13 cellular contexts compared by ENCODE assay signal in the genomic region with DNA sequence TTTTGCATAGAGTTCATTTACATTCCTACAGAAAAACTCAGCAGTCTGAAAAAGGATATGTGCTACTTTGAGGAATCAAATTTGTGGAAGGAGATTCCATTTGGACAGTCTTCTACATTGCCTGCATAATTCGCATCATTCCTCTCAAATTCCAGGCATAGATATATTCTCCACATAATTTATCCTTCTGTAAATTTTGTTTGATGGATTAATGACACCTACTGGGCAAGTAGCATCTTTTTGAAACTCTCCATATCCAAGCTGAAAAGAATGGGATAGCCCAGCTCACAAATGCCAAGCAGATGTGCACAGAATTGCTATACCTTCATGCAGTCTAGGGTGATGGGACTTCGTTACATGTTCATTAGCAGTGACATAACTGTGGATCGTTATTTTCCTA.
DNase-seq lines count a peak whose midpoint lies in the region; ATAC-seq and TF ChIP-seq lines count a peak whose summit lies in the region.
"Had no signal": no experiment of that assay in that cellular context is flagged by ENCODE, and none has a peak within 500 bp of the region (broad histone marks: within the 10 kb centered on the region; RNA-seq: fewer than 3 reads in every experiment).

No MANE protein-coding gene starts in this region.

- POLR2A ChIA-PET in HEK293 (lab: Yijun Ruan, JAX) = no interaction called here

- H3K9me3 ChIP-seq in HEK293 (ENCODE audit: control insufficient read depth, insufficient read depth, low read depth, low read length) (no peaks in the 10 kb centered on the region), adipocyte (ENCODE audit: control insufficient read depth, low read length) (no peaks in the 10 kb centered on the region)
- H3K9me3 ChIP-seq: Caco-2 had no signal

- CTCF ChIA-PET in HEK293 (lab: Yijun Ruan, JAX) = interaction anchor here (0.7 kb wide), 1 partner anchor 18 kb away, joined by 3 read pairs; no protein-coding TSS in a partner anchor

- H3K27ac ChIP-seq in C4-2B (no peak overlapping the region), HEK293 (ENCODE audit: extremely low read depth, low read depth, low read length) (no peak overlapping the region)
- H3K27ac ChIP-seq: GM23248 had no signal

- no peak for ATAC-seq in GM18867 (IDR thresholded peaks at IDR 0.05; ENCODE audit: unreplicated experiment)
- ATAC-seq in HG03095 (IDR thresholded peaks at IDR 0.05; ENCODE audit: unreplicated experiment) = no peak
- ATAC-seq: HCT116 had no signal

- H3K4me1 ChIP-seq in HEK293 (ENCODE audit: control insufficient read depth, insufficient read depth, low read length) (no peaks in the 10 kb centered on the region), adipocyte (ENCODE audit: control insufficient read depth, insufficient read depth, low read length) (no peaks in the 10 kb centered on the region)

- peaks cover 0 to 5% of the 10 kb centered on the region in 2 experiments; a peak in 1 of 3 replicates for H3K36me3 ChIP-seq in HEK293 (ENCODE audit: control insufficient read depth in 2 of 2, insufficient read depth in 1 of 2, low read length in 2 of 2)
- no peaks in the 10 kb centered on the region for H3K36me3 ChIP-seq in adipocyte (ENCODE audit: control insufficient read depth, insufficient read depth, low read length, severe bottlenecking)

- H3K4me3 ChIP-seq in HEK293 (ENCODE audit: low read depth, low read length) (no peak overlapping the region), adipocyte (ENCODE audit: low read length) (no peak overlapping the region)
- H3K4me3 ChIP-seq: GM23248 had no signal

- peak; percentile 6; the same call in 1 of the 2 replicates for TF ChIP-seq CTCF in C4-2B (conservative IDR thresholded peaks at IDR 0.05)
- no peak for TF ChIP-seq CTCF in HEK293 (tag by site-specific recombination; IDR thresholded peaks at IDR 0.05)

- no peaks in the 10 kb centered on the region for H3K27me3 ChIP-seq in adipocyte (replicated peaks; ENCODE audit: control insufficient read depth, insufficient read depth, low read length)

- no peak overlapping the region for H3K9ac ChIP-seq in adipocyte (ENCODE audit: low read length)
- H3K9ac ChIP-seq: GM23248 had no signal

- DNase-seq in adipocyte (ENCODE audit: low read depth) (peak; percentile 32), fibroblast of peridontal ligament (ENCODE audit: extremely low read depth) (peak; percentile 16), superior temporal gyrus (ENCODE audit: extremely low spot score) (no peak)
- DNase-seq: Caco-2; CD8-positive, alpha-beta memory T cell; DMS53; GM23248; KG1 had no signal

TF ChIP-seq in HEK293, 187 proteins besides CTCF, POLR2A, EP300 and RAD21:
- TF ChIP-seq SETDB1 (IDR thresholded peaks at IDR 0.05; ENCODE audit: insufficient read length, low read length) (no peak), PRDM10 (tag by site-specific recombination; IDR thresholded peaks at IDR 0.05) (peak; percentile 50)
TF ChIP-seq in HEK293: peak in this region for 1.
